ENCODE assay signal across 11 cellular contexts in the genomic region with DNA sequence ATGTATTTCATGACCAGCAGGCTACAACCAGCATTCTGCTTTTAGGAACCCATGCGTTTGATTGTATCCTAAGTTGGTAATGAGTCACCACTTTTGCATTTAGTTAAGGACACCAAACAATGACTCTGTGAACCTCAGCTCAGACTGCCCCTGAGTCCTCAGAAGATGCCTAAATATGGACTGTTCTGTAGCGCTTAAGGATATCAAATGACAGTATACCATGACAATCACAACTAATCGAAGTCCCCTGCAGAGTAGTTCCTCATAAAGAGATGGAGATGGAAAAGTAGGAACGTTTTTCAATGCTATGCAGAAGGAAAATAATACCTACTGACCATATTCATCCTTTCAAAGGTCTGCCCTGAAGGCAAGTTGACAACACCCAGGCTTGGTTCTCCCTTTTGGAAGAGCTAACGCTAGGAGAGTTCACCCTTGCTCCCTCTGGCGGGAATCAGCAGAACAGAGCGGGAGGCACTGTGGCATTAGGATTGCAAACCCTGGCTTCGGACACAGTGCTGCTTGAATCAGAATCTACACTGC.
DNase-seq lines count a peak whose midpoint lies in the region; ATAC-seq and TF ChIP-seq lines count a peak whose summit lies in the region.
"Had no signal": no experiment of that assay in that cellular context is flagged by ENCODE, and none has a peak within 500 bp of the region (broad histone marks: within the 10 kb centered on the region; RNA-seq: fewer than 3 reads in every experiment).

No MANE protein-coding gene starts in this region.

- ATAC-seq in upper lobe of left lung (ENCODE audit: low FRiP score in 2 of 2) (no peak), GM19324 (IDR thresholded peaks at IDR 0.05; ENCODE audit: low FRiP score, unreplicated experiment) (no peak), GM18868 (IDR thresholded peaks at IDR 0.05; ENCODE audit: unreplicated experiment) (no peak)

- in situ Hi-C loops in GM23248 (cut with MboI), result no loop called here

- no peak overlapping the region for H3K9ac ChIP-seq in GM23248
- no peak overlapping the region for H3K9ac ChIP-seq in NT2/D1 (ENCODE audit: insufficient read length, low read depth)

- no peak overlapping the region for H3K4me3 ChIP-seq in GM23248
- no peak overlapping the region for H3K4me3 ChIP-seq in NT2/D1 (ENCODE audit: insufficient read length, low read depth)
- H3K4me3 ChIP-seq in upper lobe of left lung, result no peak overlapping the region
- H3K4me3 ChIP-seq: ovary had no signal

- no peaks in the 10 kb centered on the region for H3K36me3 ChIP-seq in GM23248 (ENCODE audit: low read depth)
- H3K36me3 ChIP-seq in NT2/D1 (ENCODE audit: insufficient read depth, insufficient read length, low read length), result no peaks in the 10 kb centered on the region
- no peaks in the 10 kb centered on the region for H3K36me3 ChIP-seq in upper lobe of left lung
- H3K36me3 ChIP-seq: ovary had no signal

- no peaks in the 10 kb centered on the region for H3K27me3 Mint-ChIP-seq in neural crest cell (ENCODE audit: low read depth)

- TF ChIP-seq EP300 in upper lobe of left lung (IDR thresholded peaks at IDR 0.05), result no peak

- H3K27me3 ChIP-seq in GM23248 (replicated peaks; ENCODE audit: insufficient read depth), result no peaks in the 10 kb centered on the region
- no peaks in the 10 kb centered on the region for H3K27me3 ChIP-seq in NT2/D1 (ENCODE audit: insufficient read depth, insufficient read length)
- no peaks in the 10 kb centered on the region for H3K27me3 ChIP-seq in upper lobe of left lung
- H3K27me3 ChIP-seq: ovary had no signal

- no peaks in the 10 kb centered on the region for H3K9me3 ChIP-seq in GM23248 (ENCODE audit: low read depth)
- no peaks in the 10 kb centered on the region for H3K9me3 ChIP-seq in NT2/D1 (ENCODE audit: insufficient read depth, low read length)
- H3K9me3 ChIP-seq in upper lobe of left lung, result no peaks in the 10 kb centered on the region
- H3K9me3 ChIP-seq: ovary had no signal

- H3K4me1 ChIP-seq in GM23248 (ENCODE audit: insufficient read depth) (peaks cover 22% of the 10 kb centered on the region), NT2/D1 (ENCODE audit: insufficient read depth, insufficient read length) (peaks cover 4% of the 10 kb centered on the region), upper lobe of left lung (no peaks in the 10 kb centered on the region)

- TF ChIP-seq POLR2A in upper lobe of left lung (IDR thresholded peaks at IDR 0.05), result no peak

- no peak overlapping the region for H3K4me2 ChIP-seq in GM23248 (ENCODE audit: unreplicated experiment)

- peak; percentile 59 for TF ChIP-seq CTCF in neural crest cell (conservative IDR thresholded peaks at IDR 0.05)
- no peak for TF ChIP-seq CTCF in upper lobe of left lung (IDR thresholded peaks at IDR 0.05)

- H3K27ac ChIP-seq in GM23248, result no peak overlapping the region
- no peak overlapping the region for H3K27ac ChIP-seq in upper lobe of left lung
- H3K27ac ChIP-seq: ovary had no signal

- no peaks in the 10 kb centered on the region for H3K79me2 ChIP-seq in GM23248 (ENCODE audit: insufficient read depth)

- H2AFZ ChIP-seq in GM23248, result no peak overlapping the region

- no peaks in the 10 kb centered on the region for H3K36me3 Mint-ChIP-seq in neural crest cell (ENCODE audit: low read depth)

- no peaks in the 10 kb centered on the region for H3K9me2 ChIP-seq in GM23248 (ENCODE audit: insufficient read depth)

- 71 to 73% methylated on average over 8 of the region's 8 CpGs for WGBS in GM23248 (ENCODE audit: low coverage in 1 of 2, low lambda C conversion rate in 2 of 2, missing lambda C conversion rate in 2 of 2), 2 experiments
- 75 to 89% methylated on average over 6 to 8 of the region's 8 CpGs for WGBS in upper lobe of left lung, 2 donors

- peaks cover 33% of the 10 kb centered on the region for H3K4me1 Mint-ChIP-seq in neural crest cell

- H3F3A ChIP-seq in GM23248 (ENCODE audit: insufficient read depth), result 0 out of 2 replicates have a peak, but pooled peaks cover 14% of the 10 kb centered on the region

- H4K20me1 ChIP-seq in GM23248 (ENCODE audit: insufficient read depth), result no peaks in the 10 kb centered on the region

- no peak overlapping the region for H3K27ac Mint-ChIP-seq in neural crest cell (ENCODE audit: unreplicated experiment)

- peak overlapping the region; percentile 8 for H3K4me3 Mint-ChIP-seq in neural crest cell

- no peaks in the 10 kb centered on the region for H3K9me3 Mint-ChIP-seq in neural crest cell

- DNase-seq in GM23248, result peak; percentile 76
- DNase-seq in NT2/D1 (ENCODE audit: low read depth, low spot score), result peak; percentile 33
- peak; percentile 21 for DNase-seq in fibroblast of gingiva (ENCODE audit: low read depth)
- DNase-seq in neural crest cell (ENCODE audit: low read depth, low spot score), result peak; percentile 41
- DNase-seq in upper lobe of left lung, result no peak
- DNase-seq in occipital lobe (lab: John Stamatoyannopoulos, UW), result no peak
- DNase-seq: activated CD4-positive, alpha-beta T cell treated with anti-CD3 and anti-CD28 coated beads, Interleukin-2, amount 50 U/mL, for 1 hour; NCI-H774; ovary had no signal

Comparison
In these comparisons a context has a peak if more than half of its experiments do, and no peak if none do; other contexts are left out.
1. DNase-seq: peak in GM23248 (single experiment), NT2/D1 (single experiment), fibroblast of gingiva (single experiment) and neural crest cell (single experiment); none in upper lobe of left lung (0 of 2) and occipital lobe (single experiment).